In the genomic region with DNA sequence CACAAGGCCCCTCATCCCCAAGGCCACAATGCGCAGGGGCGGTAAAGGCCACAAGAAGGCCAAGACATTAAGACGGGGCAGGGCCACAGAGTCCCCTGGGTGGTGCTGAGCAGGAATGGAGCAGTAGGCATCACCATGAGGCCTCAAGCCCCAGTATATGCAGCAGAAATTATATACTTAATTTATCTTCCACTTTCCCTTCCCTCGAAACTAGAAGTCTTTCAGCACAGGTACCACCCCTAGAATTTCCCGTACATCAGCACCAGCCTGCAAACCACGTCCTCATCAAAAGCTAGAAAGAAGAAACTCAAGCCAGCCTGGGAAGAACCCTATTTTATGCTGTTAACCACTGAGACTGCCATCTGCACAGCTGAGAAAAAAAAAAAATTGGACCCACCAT, we compare ENCODE assay signal across 10 cellular contexts.
DNase-seq lines count a peak whose midpoint lies in the region; ATAC-seq and TF ChIP-seq lines count a peak whose summit lies in the region.
"Had no signal": no experiment of that assay in that cellular context is flagged by ENCODE, and none has a peak within 500 bp of the region (broad histone marks: within the 10 kb centered on the region; RNA-seq: fewer than 3 reads in every experiment).

No MANE protein-coding gene starts in this region.

- H3K4me3 Mint-ChIP-seq in Calu3 (ENCODE audit: low read depth, unreplicated experiment) = peak overlapping the region; percentile 20

- ATAC-seq in GM19324 (IDR thresholded peaks at IDR 0.05; ENCODE audit: low FRiP score, unreplicated experiment) = peak; percentile 59
- peak; percentile 71 for ATAC-seq in HG02798 (IDR thresholded peaks at IDR 0.05; ENCODE audit: poor library complexity, unreplicated experiment)

- H3K27ac ChIP-seq in MM.1S (ENCODE audit: low read length) = peak overlapping the region; percentile 57; the same call in 1 of the 2 replicates

- no peak overlapping the region for H3K9ac ChIP-seq in MM.1S (ENCODE audit: low read length)

- peaks cover 44% of the 10 kb centered on the region for H3K4me1 Mint-ChIP-seq in Calu3 (ENCODE audit: low read depth, unreplicated experiment)

- no peaks in the 10 kb centered on the region for H3K9me3 Mint-ChIP-seq in Calu3 (ENCODE audit: low read depth, unreplicated experiment)

- no peaks in the 10 kb centered on the region for H4K20me1 ChIP-seq in MM.1S (ENCODE audit: insufficient read depth, low read length)

- no peak overlapping the region for H2AFZ ChIP-seq in MM.1S (ENCODE audit: low read length)

- TF ChIP-seq CTCF in Calu3 (IDR thresholded peaks at IDR 0.05; ENCODE audit: unreplicated experiment) = no peak
- TF ChIP-seq CTCF in MM.1S (IDR thresholded peaks at IDR 0.05; ENCODE audit: low read length) = no peak
- no peak for TF ChIP-seq CTCF in foreskin fibroblast (IDR thresholded peaks at IDR 0.05; ENCODE audit: low read depth, low read length)

- CTCF ChIA-PET in Calu3 (lab: Charles Lee) = interaction anchor here (0.6 to 2.1 kb wide), 6 partner anchors 9 to 580 kb away, joined by 3 to 11 read pairs (median 4); no protein-coding TSS in a partner anchor

- intact Hi-C loops in Calu3 (cut with micrococcal nuclease; ENCODE audit: unreplicated experiment) = loop anchor here (5.0 kb wide), 2 partner anchors 126 to 201 kb away; a partner anchor contains a TSS

- H3K4me3 ChIP-seq in MM.1S (ENCODE audit: low read length) = no peak overlapping the region
- H3K4me3 ChIP-seq in foreskin fibroblast (ENCODE audit: low read depth in 1 of 2, low read length in 2 of 2) = no peak overlapping the region

- H3K36me3 ChIP-seq in MM.1S (replicated peaks; ENCODE audit: insufficient read depth, low read length) = no peaks in the 10 kb centered on the region

- no peaks in the 10 kb centered on the region for H3K79me2 ChIP-seq in MM.1S (ENCODE audit: low read length)

- H3K27ac Mint-ChIP-seq in Calu3 (ENCODE audit: unreplicated experiment) = peak overlapping the region; percentile 83

- H3K27me3 Mint-ChIP-seq in Calu3 (ENCODE audit: unreplicated experiment) = no peaks in the 10 kb centered on the region

- BruUV-seq in Calu3 (replicated peaks; lab: Mats Ljungman, UMichigan) = TSS peak; percentile 96

- no peaks in the 10 kb centered on the region for H3K27me3 ChIP-seq in MM.1S (replicated peaks; ENCODE audit: insufficient read depth, low read length)

- peak; percentile 49 for DNase-seq in Calu3
- DNase-seq in MM.1S = peak; percentile 82
- no peak for DNase-seq in T1000 (lab: John Stamatoyannopoulos, UW)
- DNase-seq in globus pallidus (ENCODE audit: low spot score) = no peak
- no peak for DNase-seq in foreskin fibroblast
- no peak for DNase-seq in A172 (ENCODE audit: low spot score)
- DNase-seq: activated effector memory CD4-positive, alpha-beta T cell treated with anti-CD3 and anti-CD28 coated beads, Interleukin-2, amount 50 U/mL, for 16 hours; glutamatergic neuron had no signal

- peak overlapping the region; percentile 29; the same call in 1 of the 2 replicates for H3K4me2 ChIP-seq in MM.1S (ENCODE audit: low read depth, low read length)

- no peaks in the 10 kb centered on the region for H3K9me2 ChIP-seq in MM.1S (replicated peaks; ENCODE audit: insufficient read depth, low read length)

- peaks cover 10% of the 10 kb centered on the region for H3K36me3 Mint-ChIP-seq in Calu3 (ENCODE audit: insufficient read depth, unreplicated experiment)

- peaks cover 4% of the 10 kb centered on the region for H3K4me1 ChIP-seq in MM.1S (ENCODE audit: low read length)

- no peaks in the 10 kb centered on the region for H3K9me3 ChIP-seq in MM.1S (replicated peaks; ENCODE audit: insufficient read depth, low read length)

- H3F3A ChIP-seq in MM.1S (ENCODE audit: insufficient read depth, low read length) = peaks cover 19% of the 10 kb centered on the region

Comparison
In these comparisons a context has a peak if more than half of its experiments do, and no peak if none do; other contexts are left out.
1. DNase-seq: peak in Calu3 (single experiment) and MM.1S (single experiment); none in T1000 (single experiment), globus pallidus (single experiment), foreskin fibroblast (0 of 2) and A172 (single experiment).